ENCODE assay signal across 8 cellular contexts in genomic region chr12:47773062-47773857, GRCh38. TPM values are rescaled to one million over a fixed set of nuclear protein-coding genes. Genes with fewer than 3 reads are reported as not detected.
DNase-seq lines count a peak whose midpoint lies in the region; ATAC-seq and TF ChIP-seq lines count a peak whose summit lies in the region.

TSS of gene SLC48A1 (plus strand) at chr12:47773238. CDS start at chr12:47773305, 67 bp downstream.

- peak within 1 kb of the TSS; percentile 72 for H3K4me3 Mint-ChIP-seq in endodermal cell

- no peaks in the 10 kb centered on the region for H3K36me3 ChIP-seq in endodermal cell (ENCODE audit: control insufficient read depth, insufficient read depth, low read length)

- DNase-seq in AG08395 (ENCODE audit: low spot score): peak; percentile 89
- DNase-seq in NCI-H510A (lab: John Stamatoyannopoulos, UW): peak; percentile 50
- DNase-seq in activated CD8-positive, alpha-beta memory T cell treated with anti-CD3 and anti-CD28 coated beads for 4 hours (ENCODE audit: low read depth in 2 of 2): peak; percentile 29 to 41
- peak; percentile 94 for DNase-seq in endodermal cell
- DNase-seq in middle frontal gyrus (ENCODE audit: extremely low spot score, low spot score): peak; percentile 60
- DNase-seq in stimulated activated CD8-positive, alpha-beta memory T cell treated with anti-CD3 and anti-CD28 coated beads, Interleukin-2, amount 100 ng/mL, for 1 hour (ENCODE audit: low read depth in 2 of 2): peak; percentile 44 to 53

- 0 to 1% methylated on average over 20 to 104 of the region's 106 CpGs for WGBS in endodermal cell (ENCODE audit: insufficient coverage in 1 of 2, insufficient read length in 1 of 2), 2 experiments

- no peak within 1 kb of the TSS for H3K27ac ChIP-seq in endodermal cell (ENCODE audit: low read depth, low read length)

- no peaks in the 10 kb centered on the region for H3K9me3 Mint-ChIP-seq in endodermal cell

- peaks cover 15% of the 10 kb centered on the region for H3K27me3 Mint-ChIP-seq in endodermal cell (ENCODE audit: insufficient read depth)

- no peaks in the 10 kb centered on the region for H3K9me3 ChIP-seq in endodermal cell (ENCODE audit: control insufficient read depth, low read length)

- peak within 1 kb of the TSS; percentile 71 for H3K27ac Mint-ChIP-seq in endodermal cell

- peak within 1 kb of the TSS; percentile 85 for H3K4me3 ChIP-seq in endodermal cell (ENCODE audit: low read length)

- peaks cover 5% of the 10 kb centered on the region for H3K4me1 ChIP-seq in endodermal cell (ENCODE audit: control insufficient read depth, insufficient read depth, low read length)

- peak; percentile 79 for ATAC-seq in HG03039 (IDR thresholded peaks at IDR 0.05; ENCODE audit: unreplicated experiment)

- H3K36me3 Mint-ChIP-seq in endodermal cell (ENCODE audit: low read depth): no peaks in the 10 kb centered on the region

- peak; percentile 46 for TF ChIP-seq CTCF in endodermal cell (conservative IDR thresholded peaks at IDR 0.05)

- H3K27me3 ChIP-seq in endodermal cell (ENCODE audit: control insufficient read depth, insufficient read depth, low read length, poor library complexity, severe bottlenecking): peaks cover 7% of the 10 kb centered on the region

- H3K4me1 Mint-ChIP-seq in endodermal cell: peaks cover 12% of the 10 kb centered on the region

- TF ChIP-seq POLR2A in GM18526 (IDR thresholded peaks at IDR 0.05; ENCODE audit: extremely low read depth, insufficient read length): peak; percentile 40

- peak within 1 kb of the TSS; percentile 34 for H3K9ac ChIP-seq in endodermal cell (ENCODE audit: extremely low read depth, low read length, poor library complexity, severe bottlenecking)

RNA-seq across cellular contexts. Expression of gene SLC48A1, which starts in this region (rescaled TPM):
- total RNA-seq in endodermal cell: 10 to 100 TPM; 21.3 to 30.4 TPM
- polyA plus RNA-seq in endodermal cell (2013, experiment 1 of 2): 13.9 TPM
- 13.5 TPM for polyA plus RNA-seq in endodermal cell (2013, experiment 2 of 2)

Comparison
In these comparisons a context has a peak if more than half of its experiments do, and no peak if none do; other contexts are left out.
1. DNase-seq: peak in every context shown above with its lines; median percentile 94 in endodermal cell; 89 in AG08395; 60 in middle frontal gyrus; 50 in NCI-H510A; 48 in stimulated activated CD8-positive, alpha-beta memory T cell treated with anti-CD3 and anti-CD28 coated beads, Interleukin-2, amount 100 ng/mL, for 1 hour; 35 in activated CD8-positive, alpha-beta memory T cell treated with anti-CD3 and anti-CD28 coated beads for 4 hours.